ENCODE assay signal across 14 cellular contexts in genomic region chr17:72408122-72408382, GRCh38.
DNase-seq lines count a peak whose midpoint lies in the region; ATAC-seq and TF ChIP-seq lines count a peak whose summit lies in the region.
"Had no signal": no experiment of that assay in that cellular context is flagged by ENCODE, and none has a peak within 500 bp of the region (broad histone marks: within the 10 kb centered on the region; RNA-seq: fewer than 3 reads in every experiment).

No MANE protein-coding gene starts in this region.

- H3K27me3 Mint-ChIP-seq in Caco-2 (ENCODE audit: insufficient read depth, unreplicated experiment): no peaks in the 10 kb centered on the region
- H3K27me3 Mint-ChIP-seq: stimulated activated naive B cell treated with anti-CD40 and anti-IgM and Interleukin-4, amounts not matched to agents 10 μg/mL and 1 μg/mL and 100 μg/mL, for 72 hours had no signal

- TF ChIP-seq CTCF in Caco-2 (IDR thresholded peaks at IDR 0.05; ENCODE audit: insufficient read depth in 1 of 2, low read depth in 1 of 2, low read length in 1 of 2, severe bottlenecking in 1 of 2, unreplicated experiment in 1 of 2): no peak
- TF ChIP-seq CTCF in Peyer's patch (IDR thresholded peaks at IDR 0.05): no peak
- TF ChIP-seq CTCF in mucosa of descending colon (IDR thresholded peaks at IDR 0.05): no peak

- intact Hi-C loops in Caco-2 (cut with micrococcal nuclease; ENCODE audit: unreplicated experiment): no loop called here
- intact Hi-C loops in mucosa of descending colon (cut with DNase I, micrococcal nuclease): no loop called here

- POLR2A ChIA-PET in Caco-2 (lab: Charles Lee): interaction anchor here (0.6 kb wide), 1 partner anchor 288 kb away, joined by 10 read pairs; no protein-coding TSS in a partner anchor

- H3K9me3 Mint-ChIP-seq in Caco-2 (ENCODE audit: unreplicated experiment): peaks cover 12% of the 10 kb centered on the region
- H3K9me3 Mint-ChIP-seq: activated T-helper 2 cell treated with anti-CD3 and anti-CD28 coated beads, Interferon-gamma antibody, Interleukin-2, Interleukin-4, amounts not matched to agents 10 μg/mL and 5 μg/mL and 100 μg/mL, durations not matched to agents 14 hours and 24 hours and 36 hours had no signal

- H3K4me3 ChIP-seq in Caco-2 (ENCODE audit: low read depth, low read length): no peak overlapping the region
- H3K4me3 ChIP-seq in Peyer's patch: no peak overlapping the region
- H3K4me3 ChIP-seq in rectal smooth muscle tissue (ENCODE audit: low read length): no peak overlapping the region
- H3K4me3 ChIP-seq in mucosa of descending colon: no peak overlapping the region
- H3K4me3 ChIP-seq: ascending aorta, neural progenitor cell had no signal

- H3K9ac ChIP-seq in rectal smooth muscle tissue (ENCODE audit: low read length): no peak overlapping the region
- H3K9ac ChIP-seq: neural progenitor cell had no signal

- peak overlapping the region in 3 of 4 donors; percentile 19 to 66 (median 46) for H3K27ac ChIP-seq in Peyer's patch
- H3K27ac ChIP-seq in epithelial cell of prostate: peak overlapping the region; percentile 56
- H3K27ac ChIP-seq in rectal smooth muscle tissue (ENCODE audit: low read depth, low read length): peak overlapping the region; percentile 0
- H3K27ac ChIP-seq: ascending aorta, neural progenitor cell had no signal

- CTCF ChIA-PET in Caco-2 (lab: Charles Lee): no interaction called here

- H3K27ac Mint-ChIP-seq in Caco-2 (ENCODE audit: unreplicated experiment): peak overlapping the region; percentile 97
- H3K27ac Mint-ChIP-seq: activated T-helper 2 cell treated with anti-CD3 and anti-CD28 coated beads, Interferon-gamma antibody, Interleukin-2, Interleukin-4, amounts not matched to agents 10 μg/mL and 5 μg/mL and 100 μg/mL, durations not matched to agents 14 hours and 24 hours and 36 hours; stimulated activated naive B cell treated with anti-CD40 and anti-IgM and Interleukin-4, amounts not matched to agents 10 μg/mL and 1 μg/mL and 100 μg/mL, for 72 hours had no signal

- BruUV-seq in Caco-2 (replicated peaks; lab: Mats Ljungman, UMichigan): no TSS peak

- H3K36me3 ChIP-seq in Caco-2 (ENCODE audit: control insufficient read depth, insufficient read depth, low read length): 0 out of 2 replicates have a peak, but pooled peaks cover 3% of the 10 kb centered on the region
- H3K36me3 ChIP-seq in Peyer's patch: no peaks in the 10 kb centered on the region
- peaks cover 2% of the 10 kb centered on the region for H3K36me3 ChIP-seq in rectal smooth muscle tissue (ENCODE audit: control insufficient read depth, insufficient read depth, low read length)
- no peaks in the 10 kb centered on the region for H3K36me3 ChIP-seq in mucosa of descending colon (ENCODE audit: low read depth)
- H3K36me3 ChIP-seq: ascending aorta, neural progenitor cell had no signal

- peaks cover 39% of the 10 kb centered on the region for H3K36me3 Mint-ChIP-seq in Caco-2 (ENCODE audit: insufficient read depth, unreplicated experiment)
- H3K36me3 Mint-ChIP-seq: stimulated activated naive B cell treated with anti-CD40 and anti-IgM and Interleukin-4, amounts not matched to agents 10 μg/mL and 1 μg/mL and 100 μg/mL, for 72 hours had no signal

- H3K4me1 ChIP-seq in Caco-2 (peaks cover 93% of the 10 kb centered on the region), Peyer's patch (peaks cover 0 to 24% (median 0%) of the 10 kb centered on the region in 4 donors), rectal smooth muscle tissue (ENCODE audit: control insufficient read depth, insufficient read depth, low read length) (peaks cover 14% of the 10 kb centered on the region), mucosa of descending colon (ENCODE audit: low read depth) (peaks cover 16% of the 10 kb centered on the region)
- H3K4me1 ChIP-seq: ascending aorta had no signal

- H3K27me3 ChIP-seq in Caco-2 (replicated peaks; ENCODE audit: control insufficient read depth, insufficient read depth, low read length) (no peaks in the 10 kb centered on the region), Peyer's patch (no peaks in the 10 kb centered on the region), rectal smooth muscle tissue (ENCODE audit: control insufficient read depth, insufficient read depth, low read length) (no peaks in the 10 kb centered on the region)
- H3K27me3 ChIP-seq: ascending aorta, neural progenitor cell had no signal

- H3K9me3 ChIP-seq in Caco-2: 0 out of 2 replicates have a peak, but pooled peaks cover 3% of the 10 kb centered on the region
- no peaks in the 10 kb centered on the region for H3K9me3 ChIP-seq in Peyer's patch
- H3K9me3 ChIP-seq in mucosa of descending colon: no peaks in the 10 kb centered on the region
- H3K9me3 ChIP-seq: ascending aorta had no signal

- peaks cover 58% of the 10 kb centered on the region for H3K4me1 Mint-ChIP-seq in Caco-2 (ENCODE audit: low read depth, unreplicated experiment)

- H3K4me3 Mint-ChIP-seq in Caco-2 (ENCODE audit: unreplicated experiment): no peak overlapping the region
- H3K4me3 Mint-ChIP-seq: neural progenitor cell; stimulated activated naive B cell treated with anti-CD40 and anti-IgM and Interleukin-4, amounts not matched to agents 10 μg/mL and 1 μg/mL and 100 μg/mL, for 72 hours had no signal

- no peak for ATAC-seq in mucosa of descending colon

- DNase-seq in Caco-2: no peak
- DNase-seq in Peyer's patch: no peak
- DNase-seq in epithelial cell of prostate (ENCODE audit: low read depth, low spot score): no peak
- no peak for DNase-seq in activated CD4-positive, alpha-beta T cell treated with anti-CD3 and anti-CD28 coated beads, Interleukin-2, amount 50 U/mL, for 4 hours
- no peak for DNase-seq in activated naive CD4-positive, alpha-beta T cell (lab: John Stamatoyannopoulos, UW)
- no peak for DNase-seq in mucosa of descending colon
- DNase-seq in DMS79 treated with DMSO at 0.1 percent for 48 hours (lab: John Stamatoyannopoulos, UW): no peak
- DNase-seq: activated CD8-positive, alpha-beta memory T cell treated with anti-CD3 and anti-CD28 coated beads for 24 hours; AML-193 had no signal

- TF ChIP-seq POLR2A in Peyer's patch (IDR thresholded peaks at IDR 0.05): no peak

Comparison
In these comparisons a context has a peak if more than half of its experiments do, and no peak if none do; other contexts are left out.
1. H3K27ac ChIP-seq: peak in every context shown above with its lines; median percentile 56 in epithelial cell of prostate; 46 in Peyer's patch; 0 in rectal smooth muscle tissue.